In genomic region chr6:38713812-38714211, GRCh38 we compare ENCODE assay signal across 10 cellular contexts. TPM values are rescaled to one million over a fixed set of nuclear protein-coding genes. Genes with fewer than 3 reads are reported as not detected.
DNase-seq lines count a peak whose midpoint lies in the region; ATAC-seq and TF ChIP-seq lines count a peak whose summit lies in the region.
"Had no signal": no experiment of that assay in that cellular context is flagged by ENCODE, and none has a peak within 500 bp of the region (broad histone marks: within the 10 kb centered on the region; RNA-seq: fewer than 3 reads in every experiment).

No MANE protein-coding gene starts in this region.

- CTCF ChIA-PET in activated CD8-positive, alpha-beta T cell treated with anti-CD3 and anti-CD28 coated beads, Interleukin-2, amount 10 ng/mL, durations not matched to agents 7 days and 5 days (lab: Charles Lee), result interaction anchor here (0.8 to 1.7 kb wide), 9 partner anchors 10 to 159 kb away, joined by 3 to 9 read pairs (median 5); partner anchors contain the start of gene GLO1

- POLR2A ChIA-PET in activated CD8-positive, alpha-beta T cell treated with anti-CD3 and anti-CD28 coated beads, Interleukin-2, amount 10 ng/mL, durations not matched to agents 7 days and 5 days (lab: Charles Lee), result interaction anchor here (0.6 to 1.9 kb wide), 7 partner anchors 10 to 1016 kb away, joined by 3 to 22 read pairs (median 4); partner anchors contain the start of genes BTBD9, GLO1 and MDGA1

- peaks cover 24% of the 10 kb centered on the region for H3K4me1 Mint-ChIP-seq in activated CD8-positive, alpha-beta T cell treated with anti-CD3 and anti-CD28 coated beads, Interleukin-2, amount 10 ng/mL, durations not matched to agents 7 days and 5 days (ENCODE audit: low read depth)
- H3K4me1 Mint-ChIP-seq in immature natural killer cell, result peaks cover 19 to 23% of the 10 kb centered on the region in 2 donors

- no peak for TF ChIP-seq POLR2A in uterus (IDR thresholded peaks at IDR 0.05)

- no peak overlapping the region for H3K27ac ChIP-seq in uterus
- H3K27ac ChIP-seq: C4-2B had no signal

- peak overlapping the region; percentile 20 for H3K4me3 Mint-ChIP-seq in activated CD8-positive, alpha-beta T cell treated with anti-CD3 and anti-CD28 coated beads, Interleukin-2, amount 10 ng/mL, durations not matched to agents 7 days and 5 days
- peak overlapping the region; percentile 49 to 80 (median 68) for H3K4me3 Mint-ChIP-seq in immature natural killer cell

- no peaks in the 10 kb centered on the region for H3K9me3 ChIP-seq in Loucy (ENCODE audit: insufficient read depth, low read depth, low read length)
- no peaks in the 10 kb centered on the region for H3K9me3 ChIP-seq in uterus
- H3K9me3 ChIP-seq: esophagus squamous epithelium had no signal

- peaks cover 13% of the 10 kb centered on the region for H3K4me1 ChIP-seq in Loucy (ENCODE audit: insufficient read depth, low read length, poor library complexity, severe bottlenecking)
- no peaks in the 10 kb centered on the region for H3K4me1 ChIP-seq in uterus

- no peaks in the 10 kb centered on the region for H3K9me3 Mint-ChIP-seq in activated CD8-positive, alpha-beta T cell treated with anti-CD3 and anti-CD28 coated beads, Interleukin-2, amount 10 ng/mL, durations not matched to agents 7 days and 5 days (ENCODE audit: insufficient read depth)
- H3K9me3 Mint-ChIP-seq in immature natural killer cell, result peaks cover 0 to under 1% (median 0%) of the 10 kb centered on the region in 6 donors

- H3K36me3 ChIP-seq in Loucy (ENCODE audit: insufficient read depth, low read length) (no peaks in the 10 kb centered on the region), uterus (no peaks in the 10 kb centered on the region)
- H3K36me3 ChIP-seq: esophagus squamous epithelium had no signal

- no peaks in the 10 kb centered on the region for H4K20me1 ChIP-seq in Loucy (ENCODE audit: insufficient read depth, low read length, poor library complexity, severe bottlenecking)

- H2AFZ ChIP-seq in Loucy (ENCODE audit: low read length), result peak overlapping the region; percentile 85

- no peaks in the 10 kb centered on the region for H3K9me2 ChIP-seq in Loucy (replicated peaks; ENCODE audit: low read depth, low read length)

- H3K27me3 Mint-ChIP-seq in activated CD8-positive, alpha-beta T cell treated with anti-CD3 and anti-CD28 coated beads, Interleukin-2, amount 10 ng/mL, durations not matched to agents 7 days and 5 days (ENCODE audit: low read depth), result peaks cover 22% of the 10 kb centered on the region
- H3K27me3 Mint-ChIP-seq in immature natural killer cell (ENCODE audit: low read depth in 3 of 3), result peaks cover 7 to 11% (median 8%) of the 10 kb centered on the region in 3 donors

- H3F3A ChIP-seq in Loucy (ENCODE audit: low read depth), result no peaks in the 10 kb centered on the region

- no peaks in the 10 kb centered on the region for H3K27me3 ChIP-seq in Loucy (ENCODE audit: insufficient read depth, low read length, poor library complexity, severe bottlenecking)
- H3K27me3 ChIP-seq in uterus, result peaks cover 0 to 3% of the 10 kb centered on the region in 2 donors

- peak overlapping the region; percentile 40 for H3K4me2 ChIP-seq in Loucy (ENCODE audit: low read depth, low read length, poor library complexity, severe bottlenecking)

- no peak for TF ChIP-seq CTCF in Loucy (conservative IDR thresholded peaks at IDR 0.05; ENCODE audit: low read length)
- TF ChIP-seq CTCF in uterus (IDR thresholded peaks at IDR 0.05), result no peak

- peak; percentile 93 for ATAC-seq in activated CD8-positive, alpha-beta T cell treated with anti-CD3 and anti-CD28 coated beads, Interleukin-2, amount 10 ng/mL, durations not matched to agents 7 days and 5 days

- intact Hi-C loops in uterus (cut with DNase I; ENCODE audit: low total_unique reads), result no loop called here

- no peak overlapping the region for H3K9ac ChIP-seq in Loucy (ENCODE audit: low read depth, low read length, poor library complexity, severe bottlenecking)

- H3K36me3 Mint-ChIP-seq in activated CD8-positive, alpha-beta T cell treated with anti-CD3 and anti-CD28 coated beads, Interleukin-2, amount 10 ng/mL, durations not matched to agents 7 days and 5 days (ENCODE audit: low read depth), result peaks cover 3% of the 10 kb centered on the region
- H3K36me3 Mint-ChIP-seq in immature natural killer cell, result peaks cover 0 to 4% (median 0%) of the 10 kb centered on the region in 3 donors

- H3K27ac Mint-ChIP-seq in activated CD8-positive, alpha-beta T cell treated with anti-CD3 and anti-CD28 coated beads, Interleukin-2, amount 10 ng/mL, durations not matched to agents 7 days and 5 days, result peak overlapping the region; percentile 72
- peak overlapping the region; percentile 61 to 91 (median 84) for H3K27ac Mint-ChIP-seq in immature natural killer cell

- peak overlapping the region; percentile 29 for H3K4me3 ChIP-seq in Loucy (ENCODE audit: low read length, poor library complexity, severe bottlenecking)
- H3K4me3 ChIP-seq in uterus, result no peak overlapping the region
- H3K4me3 ChIP-seq: esophagus squamous epithelium had no signal

- no peaks in the 10 kb centered on the region for H3K79me2 ChIP-seq in Loucy (ENCODE audit: insufficient read depth, low read length)

- DNase-seq in AML-193 (lab: John Stamatoyannopoulos, UW) (peak; percentile 82 to 91), immature natural killer cell (peak; percentile 43 to 64 (median 46)), NCI-H1436 treated with DMSO at 0.1 percent for 48 hours (lab: John Stamatoyannopoulos, UW) (no peak), GM19240 (ENCODE audit: insufficient read length, low spot score) (no peak), uterus (no peak), GM19238 (ENCODE audit: insufficient read length, low spot score) (no peak)
- peak; percentile 81 for DNase-seq in activated CD8-positive, alpha-beta T cell treated with anti-CD3 and anti-CD28 coated beads, Interleukin-2, amount 10 ng/mL, durations not matched to agents 7 days and 5 days
- DNase-seq: esophagus squamous epithelium had no signal

RNA-seq across cellular contexts. Expression of gene DNAH8, which starts 1.3 kb away (rescaled TPM):
- not detected for total RNA-seq in activated CD8-positive, alpha-beta T cell treated with anti-CD3 and anti-CD28 coated beads, Interleukin-2, amount 10 ng/mL, durations not matched to agents 7 days and 5 days
- polyA plus RNA-seq in immature natural killer cell, result not detected
- under 1 TPM in 2 of 4 donors, not detected in 2; 0.03 to 0.69 TPM for total RNA-seq in uterus

RNA-seq across cellular contexts. Expression of gene GLO1, which starts 10.9 kb away (rescaled TPM):
- total RNA-seq in activated CD8-positive, alpha-beta T cell treated with anti-CD3 and anti-CD28 coated beads, Interleukin-2, amount 10 ng/mL, durations not matched to agents 7 days and 5 days, result 10 to 100 TPM; 68.8 to 69.8 TPM
- polyA plus RNA-seq in immature natural killer cell, result 100 to 1,000 TPM in 2 of 3 donors, 10 to 100 TPM in 1; 87.1 to 186 (median 128) TPM
- 100 to 1,000 TPM in 2 of 4 donors, 10 to 100 TPM in 2; 65.3 to 166 (median 99.1) TPM for total RNA-seq in uterus

Comparison
In these comparisons a context has a peak if more than half of its experiments do, and no peak if none do; other contexts are left out.
1. DNase-seq: peak in AML-193 (2 of 2), activated CD8-positive, alpha-beta T cell treated with anti-CD3 and anti-CD28 coated beads, Interleukin-2, amount 10 ng/mL, durations not matched to agents 7 days and 5 days (single experiment) and immature natural killer cell (3 of 3); none in NCI-H1436 treated with DMSO at 0.1 percent for 48 hours (single experiment), GM19240 (single experiment), uterus (0 of 2) and GM19238 (single experiment).